Comparison of ENCODE assay signal across 8 cellular contexts in genomic region chr5:173592050-173592669, GRCh38. TPM values are rescaled to one million over a fixed set of nuclear protein-coding genes. Genes with fewer than 3 reads are reported as not detected.
A peak's percentile ranks its signal among the peaks of the same experiment; 100 is the strongest.
DNase-seq lines count a peak whose midpoint lies in the region; ATAC-seq, FAIRE-seq and TF ChIP-seq lines count a peak whose summit lies in the region.

No MANE protein-coding gene starts in this region.

- no peak overlapping the region for H3K9ac ChIP-seq in NT2/D1 (ENCODE audit: insufficient read length, low read depth)

- no peak for FAIRE-seq in urothelium cell line (lab: Jason Lieb, UNC)

- H3K27me3 ChIP-seq in NT2/D1 (ENCODE audit: insufficient read depth, insufficient read length) = no peaks in the 10 kb centered on the region

- H3K4me3 ChIP-seq in NT2/D1 (ENCODE audit: insufficient read length, low read depth) = no peak overlapping the region
- no peak overlapping the region for H3K4me3 ChIP-seq in epithelial cell of proximal tubule (ENCODE audit: low read depth, low read length)

- peaks cover 28% of the 10 kb centered on the region for H3K9me3 ChIP-seq in NT2/D1 (ENCODE audit: insufficient read depth, low read length)

- peak; percentile 71 for TF ChIP-seq CTCF in epithelial cell of proximal tubule (conservative IDR thresholded peaks at IDR 0.05; ENCODE audit: low read depth, low read length)

- peak; percentile 7 to 11 for DNase-seq in stimulated activated CD4-positive, alpha-beta T cell treated with anti-CD3 and anti-CD28 coated beads, Interleukin-2, amount 100 ng/mL, for 48 hours
- DNase-seq in stimulated activated CD4-positive, alpha-beta T cell treated with anti-CD3 and anti-CD28 coated beads, Interleukin-4, amount 100 ng/mL, for 24 hours = no peak
- peak; percentile 28 for DNase-seq in NT2/D1 (ENCODE audit: low read depth, low spot score)
- DNase-seq in epithelial cell of proximal tubule (ENCODE audit: low read depth) = no peak
- DNase-seq in urothelium cell line (ENCODE audit: low spot score) = peak; percentile 23
- no peak for DNase-seq in NCI-H1930 (lab: John Stamatoyannopoulos, UW)
- no peak for DNase-seq in middle frontal gyrus (ENCODE audit: extremely low spot score, low spot score)
- no peak for DNase-seq in left lobe of liver (ENCODE audit: low spot score)

- no peak for ATAC-seq in left lobe of liver

- no peaks in the 10 kb centered on the region for H3K36me3 ChIP-seq in NT2/D1 (ENCODE audit: insufficient read depth, insufficient read length, low read length)

- no peaks in the 10 kb centered on the region for H3K4me1 ChIP-seq in NT2/D1 (ENCODE audit: insufficient read depth, insufficient read length)

RNA-seq across cellular contexts. Expression of gene BOD1, which starts 24.3 kb away (rescaled TPM):
- total RNA-seq in epithelial cell of proximal tubule = 29.8 and 45.9 TPM in 2 replicates
- total RNA-seq in left lobe of liver = 12.1 TPM

Comparison
In these comparisons a context has a peak if more than half of its experiments do, and no peak if none do; other contexts are left out.
1. DNase-seq: peak in stimulated activated CD4-positive, alpha-beta T cell treated with anti-CD3 and anti-CD28 coated beads, Interleukin-2, amount 100 ng/mL, for 48 hours (2 of 2), NT2/D1 (single experiment) and urothelium cell line (single experiment); none in stimulated activated CD4-positive, alpha-beta T cell treated with anti-CD3 and anti-CD28 coated beads, Interleukin-4, amount 100 ng/mL, for 24 hours (single experiment), epithelial cell of proximal tubule (single experiment), NCI-H1930 (0 of 2), middle frontal gyrus (single experiment) and left lobe of liver (single experiment).